Comparison of ENCODE assay signal across 15 cellular contexts in the genomic region with DNA sequence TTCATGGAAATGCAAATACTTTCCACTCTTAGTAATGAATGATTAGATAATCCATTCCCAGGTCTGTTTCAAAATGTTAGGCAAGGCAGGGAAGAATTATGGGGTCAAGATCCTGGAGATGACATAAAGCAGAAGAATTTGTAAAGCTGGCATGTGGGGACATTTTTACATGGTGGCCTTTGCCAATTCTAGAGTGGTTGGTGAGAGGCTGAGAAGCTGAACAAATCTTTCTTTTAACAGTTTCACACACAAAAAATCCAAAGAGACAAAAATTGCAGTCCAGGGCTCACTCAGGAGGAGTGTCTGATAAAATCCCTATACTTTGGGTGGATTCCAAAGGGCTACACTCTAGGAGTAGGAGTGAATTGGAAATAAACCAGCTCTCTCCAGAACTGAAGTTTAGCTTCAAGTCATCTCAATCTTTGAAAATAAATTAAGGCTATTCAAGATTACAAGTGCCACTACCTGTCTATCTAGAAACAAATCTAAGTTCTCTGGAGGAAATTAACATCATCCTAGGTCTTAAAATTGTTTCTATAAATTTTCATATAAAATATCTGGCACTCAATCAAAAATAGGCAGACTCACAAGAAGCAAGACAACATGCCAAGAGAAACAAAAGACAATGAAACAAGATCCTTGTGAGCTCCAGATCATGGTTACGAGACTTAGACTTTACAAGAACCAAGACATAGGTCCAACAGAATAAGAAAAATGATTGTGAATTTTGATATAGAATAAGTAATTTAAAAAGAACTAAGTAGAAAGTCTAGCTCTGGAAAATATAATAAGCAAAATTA.
"Had no signal": no experiment of that assay in that cellular context is flagged by ENCODE, and none has a peak within 500 bp of the region (broad histone marks: within the 10 kb centered on the region; RNA-seq: fewer than 3 reads in every experiment).

No MANE protein-coding gene starts in this region.

- H3K36me3 Mint-ChIP-seq: activated naive CD4-positive, alpha-beta T cell treated with anti-CD3 and anti-CD28 coated beads, Interleukin-2, amount 50 U/mL, for 72 hours had no signal

- H3K27ac Mint-ChIP-seq: activated B cell treated with CpG ODN at 0.5 μM for 24 hours; activated CD8-positive, alpha-beta T cell treated with anti-CD3 and anti-CD28 coated beads for 36 hours; activated naive CD4-positive, alpha-beta T cell treated with anti-CD3 and anti-CD28 coated beads, Interleukin-2, amount 50 U/mL, for 72 hours; dendritic cell treated with granulocyte-macrophage colony-stimulating factor and Interleukin-4, amounts not matched to agents 40 ng/mL and 50 ng/mL, for 4 days; stimulated activated naive CD8-positive, alpha-beta T cell treated with anti-CD3 and anti-CD28 coated beads, Interleukin-15, Interleukin-2, amounts not matched to agents 100 ng/mL and 50 ng/mL, for 24 hours had no signal

- ATAC-seq: activated CD8-positive, alpha-beta T cell treated with anti-CD3 and anti-CD28 coated beads for 36 hours; activated naive CD4-positive, alpha-beta T cell treated with anti-CD3 and anti-CD28 coated beads, Interleukin-2, amount 50 U/mL, for 72 hours; activated T-cell treated with anti-CD3 and anti-CD28 coated beads, Interleukin-2, amount 50 U/mL, for 4 hours; sciatic nerve had no signal

- H3K27me3 Mint-ChIP-seq: activated B cell treated with CpG ODN at 0.5 μM for 24 hours; activated CD8-positive, alpha-beta T cell treated with anti-CD3 and anti-CD28 coated beads for 36 hours; brain; dendritic cell treated with granulocyte-macrophage colony-stimulating factor and Interleukin-4, amounts not matched to agents 40 ng/mL and 50 ng/mL, for 4 days had no signal

- H3K4me3 ChIP-seq: spleen, upper lobe of left lung had no signal

- H3K36me3 ChIP-seq: spleen, upper lobe of left lung had no signal

- H3K9me3 ChIP-seq: spleen, upper lobe of left lung had no signal

- H3K27me3 ChIP-seq: spleen, upper lobe of left lung had no signal

- H3K4me1 Mint-ChIP-seq: activated B cell treated with CpG ODN at 0.5 μM for 24 hours; central memory CD8-positive, alpha-beta T cell had no signal

- DNase-seq: activated B cell treated with CpG ODN at 0.5 μM for 24 hours; activated CD4-positive, alpha-beta T cell treated with anti-CD3 and anti-CD28 coated beads for 48 hours; activated CD8-positive, alpha-beta T cell treated with anti-CD3 and anti-CD28 coated beads for 36 hours; activated effector memory CD4-positive, alpha-beta T cell treated with Interleukin-2 at 50 U/mL for 16 hours; activated T-cell treated with anti-CD3 and anti-CD28 coated beads, Interleukin-2, amount 50 U/mL, for 4 hours; foreskin melanocyte; spleen; T-helper 2 cell; upper lobe of left lung had no signal

- H3K27ac ChIP-seq: spleen, upper lobe of left lung had no signal

- H3K9me3 Mint-ChIP-seq: activated CD8-positive, alpha-beta T cell treated with anti-CD3 and anti-CD28 coated beads for 36 hours; activated naive CD4-positive, alpha-beta T cell treated with anti-CD3 and anti-CD28 coated beads, Interleukin-2, amount 50 U/mL, for 72 hours; activated T-cell treated with anti-CD3 and anti-CD28 coated beads, Interleukin-2, amount 50 U/mL, for 4 hours; central memory CD8-positive, alpha-beta T cell; dendritic cell treated with granulocyte-macrophage colony-stimulating factor and Interleukin-4, amounts not matched to agents 40 ng/mL and 50 ng/mL, for 4 days; stimulated activated naive CD8-positive, alpha-beta T cell treated with anti-CD3 and anti-CD28 coated beads, Interleukin-15, Interleukin-2, amounts not matched to agents 100 ng/mL and 50 ng/mL, for 24 hours had no signal

- H3K4me3 Mint-ChIP-seq: activated B cell treated with CpG ODN at 0.5 μM for 24 hours; activated CD8-positive, alpha-beta T cell treated with anti-CD3 and anti-CD28 coated beads for 36 hours; activated T-cell treated with anti-CD3 and anti-CD28 coated beads, Interleukin-2, amount 50 U/mL, for 4 hours; brain; central memory CD8-positive, alpha-beta T cell; dendritic cell treated with granulocyte-macrophage colony-stimulating factor and Interleukin-4, amounts not matched to agents 40 ng/mL and 50 ng/mL, for 4 days; stimulated activated naive CD8-positive, alpha-beta T cell treated with anti-CD3 and anti-CD28 coated beads, Interleukin-15, Interleukin-2, amounts not matched to agents 100 ng/mL and 50 ng/mL, for 24 hours had no signal
